8 cellular contexts compared by ENCODE assay signal in the genomic region with DNA sequence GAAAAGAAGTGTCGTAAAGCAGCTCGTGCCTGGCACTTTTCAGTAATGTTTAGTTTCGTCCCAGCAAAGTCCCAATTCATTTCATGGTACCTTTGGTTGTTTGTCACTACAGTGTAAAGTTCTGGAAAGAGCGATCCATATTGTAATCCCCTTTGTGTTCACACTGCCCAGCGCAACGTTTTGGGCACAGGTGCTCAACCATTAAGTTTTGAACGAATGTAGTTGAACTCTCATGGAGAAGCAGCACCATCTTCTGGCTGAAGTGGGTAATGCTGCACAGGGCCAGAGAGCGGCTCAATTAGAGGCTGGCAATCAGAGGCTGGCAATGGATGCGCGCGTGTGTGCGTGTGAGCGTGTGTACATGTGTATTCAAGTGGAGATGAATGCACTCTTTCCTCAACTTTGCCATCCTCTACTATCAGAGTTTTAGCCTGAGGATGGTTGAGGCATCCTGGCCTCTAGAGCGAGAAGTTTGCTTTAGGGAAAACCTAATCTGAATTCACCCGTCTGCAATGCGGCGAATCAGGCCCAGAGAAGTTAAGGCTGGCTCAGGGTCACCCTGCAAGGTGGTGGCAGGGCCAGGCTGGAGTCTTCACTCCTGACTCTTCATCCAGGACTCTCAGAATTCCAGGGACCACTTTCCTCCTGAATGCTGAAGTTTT. TPM values are rescaled to one million over a fixed set of nuclear protein-coding genes. Genes with fewer than 3 reads are reported as not detected.
DNase-seq lines count a peak whose midpoint lies in the region; ATAC-seq and TF ChIP-seq lines count a peak whose summit lies in the region.

No MANE protein-coding gene starts in this region.

- TF ChIP-seq POLR2A in prostate gland (IDR thresholded peaks at IDR 0.05) (no peak), vagina (IDR thresholded peaks at IDR 0.05) (no peak)

- no peaks in the 10 kb centered on the region for H3K9me3 ChIP-seq in prostate gland
- no peaks in the 10 kb centered on the region for H3K9me3 ChIP-seq in vagina

- 28% methylated on average over 17 of the region's 17 CpGs for WGBS in prostate gland

- DNase-seq in GM04503 (ENCODE audit: low read depth) (peak; percentile 6), NCI-H1105 treated with DMSO at 0.1 percent for 48 hours (lab: John Stamatoyannopoulos, UW) (peak; percentile 65), SKM-1 (lab: John Stamatoyannopoulos, UW; ENCODE audit: unreplicated experiment) (peak; percentile 54), Right ventricle myocardium inferior (ENCODE audit: missing footprints) (peak; percentile 80), prostate gland (ENCODE audit: low spot score) (peak; percentile 80), vagina (ENCODE audit: extremely low spot score in 2 of 2) (no peak)
- peak; percentile 84 for DNase-seq in activated naive CD4-positive, alpha-beta T cell treated with anti-CD3 and anti-CD28 coated beads, Interleukin-2, amount 50 U/mL, for 16 hours

- H3K27ac ChIP-seq in prostate gland (no peak overlapping the region), vagina (no peak overlapping the region)

- H3K4me3 ChIP-seq in prostate gland (no peak overlapping the region), vagina (no peak overlapping the region)

- intact Hi-C loops in Right ventricle myocardium inferior (cut with DNase I) = loop anchor here (2.0 to 5.0 kb wide), 4 partner anchors 28 to 981 kb away; a partner anchor contains a TSS
- intact Hi-C loops in prostate gland (cut with DNase I) = loop anchor here (5.0 to 10.0 kb wide), 2 partner anchors 108 to 256 kb away; a partner anchor contains a TSS
- intact Hi-C loops in vagina (cut with DNase I) = loop anchor here (10.0 kb wide), 1 partner anchor 98 kb away; no protein-coding TSS in a partner anchor

- peak; percentile 82 to 94 (median 91) for TF ChIP-seq CTCF in prostate gland (IDR thresholded peaks at IDR 0.05)
- TF ChIP-seq CTCF in vagina (IDR thresholded peaks at IDR 0.05) = peak; percentile 79 to 92 (median 80)

- peak; percentile 73 for ATAC-seq in Right ventricle myocardium inferior
- ATAC-seq in GM18498 (IDR thresholded peaks at IDR 0.05; ENCODE audit: unreplicated experiment) = no peak

- H3K27me3 ChIP-seq in prostate gland (replicated peaks; ENCODE audit: insufficient read depth) (no peaks in the 10 kb centered on the region), vagina (no peaks in the 10 kb centered on the region)

- H3K36me3 ChIP-seq in prostate gland (no peaks in the 10 kb centered on the region), vagina (no peaks in the 10 kb centered on the region)

- H3K4me1 ChIP-seq in prostate gland (replicated peaks) = no peaks in the 10 kb centered on the region
- no peaks in the 10 kb centered on the region for H3K4me1 ChIP-seq in vagina

RNA-seq across cellular contexts. Expression of a gene that starts 29.9 kb away (rescaled TPM):
- total RNA-seq in Right ventricle myocardium inferior = 81.4 TPM
- total RNA-seq in prostate gland = 10 to 100 TPM; 29.9 to 33.0 TPM
- total RNA-seq in vagina = 16.9 TPM

RNA-seq across cellular contexts. Expression of a gene that starts 35.1 kb away (rescaled TPM):
- total RNA-seq in Right ventricle myocardium inferior (not detected), prostate gland (under 1 TPM in 1 of 2 donors, not detected in 1; 0.34 TPM), vagina (not detected)

RNA-seq across cellular contexts. Expression of a gene that starts 53.7 kb away (rescaled TPM):
- total RNA-seq in Right ventricle myocardium inferior (not detected), prostate gland (not detected), vagina (not detected)

Comparison
In these comparisons a context has a peak if more than half of its experiments do, and no peak if none do; other contexts are left out.
1. DNase-seq: peak in GM04503 (single experiment), NCI-H1105 treated with DMSO at 0.1 percent for 48 hours (single experiment), SKM-1 (single experiment), activated naive CD4-positive, alpha-beta T cell treated with anti-CD3 and anti-CD28 coated beads, Interleukin-2, amount 50 U/mL, for 16 hours (single experiment), Right ventricle myocardium inferior (single experiment) and prostate gland (single experiment); none in vagina (0 of 2).